ENCODE assay signal across 19 cellular contexts in genomic region chr6:40585218-40585617, GRCh38. TPM values are rescaled to one million over a fixed set of nuclear protein-coding genes. Genes with fewer than 3 reads are reported as not detected.
DNase-seq lines count a peak whose midpoint lies in the region; ATAC-seq and TF ChIP-seq lines count a peak whose summit lies in the region.
"Had no signal": no experiment of that assay in that cellular context is flagged by ENCODE, and none has a peak within 500 bp of the region (broad histone marks: within the 10 kb centered on the region; RNA-seq: fewer than 3 reads in every experiment).

No MANE protein-coding gene starts in this region.

- CTCF ChIA-PET in CD8-positive, alpha-beta memory T cell (lab: Charles Lee) = no interaction called here

- H3K27ac ChIP-seq in CD8-positive, alpha-beta memory T cell (ENCODE audit: low read depth, low read length) = no peak overlapping the region
- peak overlapping the region; percentile 49 for H3K27ac ChIP-seq in angular gyrus (ENCODE audit: low read depth, low read length)
- H3K27ac ChIP-seq: 22Rv1, heart left ventricle, lower lobe of right lung, spleen had no signal

- no peak for TF ChIP-seq CTCF in natural killer cell (IDR thresholded peaks at IDR 0.05)

- no peaks in the 10 kb centered on the region for H3K36me3 ChIP-seq in CD8-positive, alpha-beta memory T cell (ENCODE audit: insufficient read depth, low read length)
- H3K36me3 ChIP-seq: heart left ventricle, lower lobe of right lung, spleen had no signal

- intact Hi-C loops in natural killer cell (cut with micrococcal nuclease) = no loop called here

- no peaks in the 10 kb centered on the region for H3K36me3 Mint-ChIP-seq in CD8-positive, alpha-beta memory T cell
- H3K36me3 Mint-ChIP-seq in natural killer cell = no peaks in the 10 kb centered on the region
- H3K36me3 Mint-ChIP-seq: activated CD8-positive, alpha-beta memory T cell treated with anti-CD3 and anti-CD28 coated beads, Interleukin-2, amount 10 ng/mL, durations not matched to agents 7 days and 5 days; naive B cell had no signal

- H3K4me1 Mint-ChIP-seq in CD8-positive, alpha-beta memory T cell = peaks cover 4 to 15% (median 7%) of the 10 kb centered on the region in 3 donors
- H3K4me1 Mint-ChIP-seq in natural killer cell = peaks cover 0 to 56% of the 10 kb centered on the region in 2 donors

- DNase-seq in DMS 273 (lab: John Stamatoyannopoulos, UW; ENCODE audit: unreplicated experiment) = peak; percentile 21
- no peak for DNase-seq in DMS 273 treated with DMSO at 0.1 percent for 48 hours (lab: John Stamatoyannopoulos, UW)
- no peak for DNase-seq in CD8-positive, alpha-beta memory T cell
- DNase-seq in natural killer cell = no peak
- DNase-seq in NCI-H345 (lab: John Stamatoyannopoulos, UW) = no peak
- no peak for DNase-seq in NCI-H748 (lab: John Stamatoyannopoulos, UW; ENCODE audit: unreplicated experiment)
- DNase-seq: activated CD8-positive, alpha-beta memory T cell treated with anti-CD3 and anti-CD28 coated beads, Interleukin-2, amount 10 ng/mL, durations not matched to agents 7 days and 5 days; activated effector memory CD4-positive, alpha-beta T cell treated with Interleukin-2 at 50 U/mL for 16 hours; amniotic stem cell; heart left ventricle; lower lobe of right lung; naive B cell; NCI-H187 treated with DMSO at 0.1 percent for 48 hours; spleen; T1000 had no signal

- peak overlapping the region in 4 of 7 donors; percentile 16 to 44 (median 38) for H3K4me3 Mint-ChIP-seq in CD8-positive, alpha-beta memory T cell
- peak overlapping the region; percentile 94 for H3K4me3 Mint-ChIP-seq in natural killer cell
- H3K4me3 Mint-ChIP-seq: activated CD8-positive, alpha-beta memory T cell treated with anti-CD3 and anti-CD28 coated beads, Interleukin-2, amount 10 ng/mL, durations not matched to agents 7 days and 5 days had no signal

- no peak for ATAC-seq in natural killer cell
- ATAC-seq in GM18868 (IDR thresholded peaks at IDR 0.05; ENCODE audit: unreplicated experiment) = no peak
- ATAC-seq: activated CD8-positive, alpha-beta memory T cell treated with anti-CD3 and anti-CD28 coated beads, Interleukin-2, amount 10 ng/mL, durations not matched to agents 7 days and 5 days; heart left ventricle; lower lobe of right lung had no signal

- H3K4me3 ChIP-seq in CD8-positive, alpha-beta memory T cell (ENCODE audit: low read length) = no peak overlapping the region
- H3K4me3 ChIP-seq: heart left ventricle, lower lobe of right lung had no signal

- H3K4me1 ChIP-seq in CD8-positive, alpha-beta memory T cell (ENCODE audit: insufficient read depth, low read length) = peaks cover 12% of the 10 kb centered on the region

- H3K9me3 Mint-ChIP-seq in CD8-positive, alpha-beta memory T cell = peaks cover 0 to 1% (median 0%) of the 10 kb centered on the region in 5 donors
- no peaks in the 10 kb centered on the region for H3K9me3 Mint-ChIP-seq in natural killer cell
- H3K9me3 Mint-ChIP-seq: naive B cell had no signal

- H3K27me3 ChIP-seq in CD8-positive, alpha-beta memory T cell (ENCODE audit: insufficient read depth, low read length, poor library complexity, severe bottlenecking) = peaks cover 4% of the 10 kb centered on the region

- POLR2A ChIA-PET in CD8-positive, alpha-beta memory T cell (lab: Charles Lee) = no interaction called here

- H3K9me3 ChIP-seq in CD8-positive, alpha-beta memory T cell (ENCODE audit: low read length) = no peaks in the 10 kb centered on the region
- H3K9me3 ChIP-seq: heart left ventricle, lower lobe of right lung, spleen had no signal

- peaks cover 20 to 45% of the 10 kb centered on the region in 2 donors for H3K27me3 Mint-ChIP-seq in CD8-positive, alpha-beta memory T cell
- no peaks in the 10 kb centered on the region for H3K27me3 Mint-ChIP-seq in natural killer cell (ENCODE audit: low read depth in 2 of 2)

- H3K27ac Mint-ChIP-seq in CD8-positive, alpha-beta memory T cell = no peak overlapping the region
- H3K27ac Mint-ChIP-seq in natural killer cell = peak overlapping the region; percentile 46 to 88
- H3K27ac Mint-ChIP-seq: activated CD8-positive, alpha-beta memory T cell treated with anti-CD3 and anti-CD28 coated beads, Interleukin-2, amount 10 ng/mL, durations not matched to agents 7 days and 5 days; naive B cell had no signal

RNA-seq across cellular contexts. Expression of gene LRFN2, which starts 1.9 kb away (rescaled TPM):
- not detected for total RNA-seq in CD8-positive, alpha-beta memory T cell
- 0.29 TPM for polyA plus RNA-seq in CD8-positive, alpha-beta memory T cell
- total RNA-seq in natural killer cell = 1 to 10 TPM; 3.0 to 3.6 (median 3.5) TPM
- total RNA-seq: activated CD8-positive, alpha-beta memory T cell treated with anti-CD3 and anti-CD28 coated beads, Interleukin-2, amount 10 ng/mL, durations not matched to agents 7 days and 5 days; heart left ventricle; lower lobe of right lung; renal cortical epithelial cell had no signal
- polyA plus RNA-seq: heart left ventricle had no signal

Comparison
In these comparisons a context has a peak if more than half of its experiments do, and no peak if none do; other contexts are left out.
1. H3K27ac Mint-ChIP-seq: peak in natural killer cell (2 of 2); none in CD8-positive, alpha-beta memory T cell (0 of 8).
2. RNA of gene LRFN2, which starts 1.9 kb away (total RNA-seq): 3.0 to 3.6 TPM in natural killer cell; not detected in CD8-positive, alpha-beta memory T cell; every median in the first group is over 4 times any median in the second.